Comparison of ENCODE assay signal across 1 cellular context in genomic region chr11:89235976-89236375, GRCh38.
TF ChIP-seq lines count a peak whose summit lies in the region.

No MANE protein-coding gene starts in this region.

TF ChIP-seq in IMR-90, 13 proteins besides CTCF, POLR2A, EP300 and RAD21 (continued from another document):
- TF ChIP-seq USF2 (IDR thresholded peaks at IDR 0.05; ENCODE audit: low read depth, low read length) (no peak), MXI1 (IDR thresholded peaks at IDR 0.05; ENCODE audit: borderline replicate concordance, low read depth, low read length) (no peak), ELK1 (IDR thresholded peaks at IDR 0.05; ENCODE audit: borderline replicate concordance, low read depth, low read length) (no peak), RCOR1 (IDR thresholded peaks at IDR 0.05; ENCODE audit: insufficient replicate concordance, low read length) (no peak), MAZ (IDR thresholded peaks at IDR 0.05; ENCODE audit: borderline replicate concordance, low read depth, low read length) (no peak), CEBPB (IDR thresholded peaks at IDR 0.05; ENCODE audit: low read depth, low read length) (no peak)
